Comparison of ENCODE assay signal across 8 cellular contexts in the genomic region with DNA sequence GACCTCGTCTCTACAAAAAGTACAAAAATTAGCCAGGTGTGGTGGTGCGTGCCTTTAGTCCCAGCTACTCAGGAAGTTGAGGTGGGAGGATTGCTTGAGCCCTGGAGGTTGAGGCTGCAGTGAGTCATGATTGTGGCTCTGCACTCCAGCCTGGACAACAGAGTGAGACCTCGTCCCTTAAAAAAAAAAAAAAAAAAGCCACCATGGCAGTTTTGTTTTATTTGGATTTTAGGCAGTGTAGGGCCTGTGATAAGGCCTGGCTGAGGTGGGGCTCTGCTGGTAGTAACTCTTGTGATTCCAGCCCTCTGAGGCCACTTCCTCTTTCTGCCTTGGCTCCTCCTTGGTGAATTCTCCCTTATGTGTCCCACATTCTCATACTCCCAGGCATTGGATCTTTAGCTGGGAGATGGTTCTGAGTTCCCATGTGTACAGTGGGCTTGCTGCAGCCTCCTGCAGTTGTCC. TPM values are rescaled to one million over a fixed set of nuclear protein-coding genes. Genes with fewer than 3 reads are reported as not detected.
DNase-seq lines count a peak whose midpoint lies in the region; ATAC-seq and TF ChIP-seq lines count a peak whose summit lies in the region.

No MANE protein-coding gene starts in this region.

- peaks cover 56% of the 10 kb centered on the region for H3K4me1 Mint-ChIP-seq in activated CD4-positive, alpha-beta T cell treated with anti-CD3 and anti-CD28 coated beads, Interleukin-2, amount 10 ng/mL, durations not matched to agents 24 days and 14 days
- peaks cover 78% of the 10 kb centered on the region for H3K4me1 Mint-ChIP-seq in stimulated activated naive CD8-positive, alpha-beta T cell treated with anti-CD3 and anti-CD28 coated beads, Interleukin-15, Interleukin-2, amounts not matched to agents 100 ng/mL and 50 ng/mL, for 24 hours (ENCODE audit: low read depth)

- H3K4me3 Mint-ChIP-seq in activated CD4-positive, alpha-beta T cell treated with anti-CD3 and anti-CD28 coated beads, Interleukin-2, amount 10 ng/mL, durations not matched to agents 24 days and 14 days, result peak overlapping the region; percentile 59
- H3K4me3 Mint-ChIP-seq in stimulated activated naive CD8-positive, alpha-beta T cell treated with anti-CD3 and anti-CD28 coated beads, Interleukin-15, Interleukin-2, amounts not matched to agents 100 ng/mL and 50 ng/mL, for 24 hours, result peak overlapping the region; percentile 23

- H3K4me3 ChIP-seq in fibroblast of pulmonary artery (replicated peaks; ENCODE audit: low read depth, low read length) (no peak overlapping the region), dorsolateral prefrontal cortex (no peak overlapping the region), BE2C (ENCODE audit: low read depth, low read length) (no peak overlapping the region)

- H3K27me3 ChIP-seq in dorsolateral prefrontal cortex, result no peaks in the 10 kb centered on the region
- H3K27me3 ChIP-seq in BE2C, result no peaks in the 10 kb centered on the region

- no peaks in the 10 kb centered on the region for H3K9me3 Mint-ChIP-seq in activated CD4-positive, alpha-beta T cell treated with anti-CD3 and anti-CD28 coated beads, Interleukin-2, amount 10 ng/mL, durations not matched to agents 24 days and 14 days
- peaks cover 5% of the 10 kb centered on the region for H3K9me3 Mint-ChIP-seq in stimulated activated naive CD8-positive, alpha-beta T cell treated with anti-CD3 and anti-CD28 coated beads, Interleukin-15, Interleukin-2, amounts not matched to agents 100 ng/mL and 50 ng/mL, for 24 hours

- DNase-seq in activated CD4-positive, alpha-beta T cell treated with anti-CD3 and anti-CD28 coated beads, Interleukin-2, amount 10 ng/mL, durations not matched to agents 24 days and 14 days, result peak; percentile 68
- DNase-seq in activated CD4-positive, alpha-beta T cell treated with anti-CD3 and anti-CD28 coated beads for 1 hour, result no peak
- DNase-seq in fibroblast of pulmonary artery (ENCODE audit: low read depth) (peak; percentile 54), dorsolateral prefrontal cortex (no peak), BE2C (no peak)

- peaks cover 25% of the 10 kb centered on the region for H3K36me3 Mint-ChIP-seq in activated CD4-positive, alpha-beta T cell treated with anti-CD3 and anti-CD28 coated beads, Interleukin-2, amount 10 ng/mL, durations not matched to agents 24 days and 14 days (ENCODE audit: low read depth)
- peaks cover 29% of the 10 kb centered on the region for H3K36me3 Mint-ChIP-seq in stimulated activated naive CD8-positive, alpha-beta T cell treated with anti-CD3 and anti-CD28 coated beads, Interleukin-15, Interleukin-2, amounts not matched to agents 100 ng/mL and 50 ng/mL, for 24 hours (ENCODE audit: low read depth)

- ATAC-seq in SK-N-SH treated with all-trans-retinoic acid at 6 μM for 48 hours (peak; percentile 55), HG03196 (IDR thresholded peaks at IDR 0.05; ENCODE audit: unreplicated experiment) (no peak)

- TF ChIP-seq CTCF in fibroblast of pulmonary artery (IDR thresholded peaks at IDR 0.05; ENCODE audit: low read length, missing control alignments) (no peak), dorsolateral prefrontal cortex (IDR thresholded peaks at IDR 0.05 in 54 of 56, conservative IDR thresholded peaks at IDR 0.05 in 2 of 56; ENCODE audit: low read depth in 1 of 56, partially characterized antibody in 56 of 56) (no peak), BE2C (IDR thresholded peaks at IDR 0.05; ENCODE audit: low read depth, low read length) (no peak)

- no peaks in the 10 kb centered on the region for H3K9me3 ChIP-seq in BE2C

- no peak overlapping the region for H3K27ac ChIP-seq in dorsolateral prefrontal cortex

- no peaks in the 10 kb centered on the region; the same call in 1 of the 2 replicates for H3K36me3 ChIP-seq in BE2C

- no peaks in the 10 kb centered on the region for H3K4me1 ChIP-seq in BE2C

- peak overlapping the region; percentile 80 for H3K27ac Mint-ChIP-seq in activated CD4-positive, alpha-beta T cell treated with anti-CD3 and anti-CD28 coated beads, Interleukin-2, amount 10 ng/mL, durations not matched to agents 24 days and 14 days
- H3K27ac Mint-ChIP-seq in stimulated activated naive CD8-positive, alpha-beta T cell treated with anti-CD3 and anti-CD28 coated beads, Interleukin-15, Interleukin-2, amounts not matched to agents 100 ng/mL and 50 ng/mL, for 24 hours, result peak overlapping the region; percentile 75

- no peaks in the 10 kb centered on the region for H3K27me3 Mint-ChIP-seq in activated CD4-positive, alpha-beta T cell treated with anti-CD3 and anti-CD28 coated beads, Interleukin-2, amount 10 ng/mL, durations not matched to agents 24 days and 14 days
- no peaks in the 10 kb centered on the region for H3K27me3 Mint-ChIP-seq in stimulated activated naive CD8-positive, alpha-beta T cell treated with anti-CD3 and anti-CD28 coated beads, Interleukin-15, Interleukin-2, amounts not matched to agents 100 ng/mL and 50 ng/mL, for 24 hours

- intact Hi-C loops in activated CD4-positive, alpha-beta T cell treated with anti-CD3 and anti-CD28 coated beads, Interleukin-2, amount 10 ng/mL, durations not matched to agents 24 days and 14 days (cut with micrococcal nuclease), result no loop called here
- intact Hi-C loops in dorsolateral prefrontal cortex (cut with DNase I), result no loop called here

TF ChIP-seq in SK-N-SH treated with all-trans-retinoic acid at 6 μM for 48 hours, 23 proteins besides CTCF, POLR2A, EP300 and RAD21 (continues in another document):
- TF ChIP-seq PPARA (CRISPR knock-in tag; IDR thresholded peaks at IDR 0.05; ENCODE audit: borderline replicate concordance), result no peak
- no peak for TF ChIP-seq ZNF565 (CRISPR knock-in tag; conservative IDR thresholded peaks at IDR 0.05; ENCODE audit: low read depth)
- no peak for TF ChIP-seq CSDC2 (CRISPR knock-in tag; IDR thresholded peaks at IDR 0.05)
- no peak for TF ChIP-seq ISL1 (CRISPR knock-in tag; IDR thresholded peaks at IDR 0.05)
- no peak for TF ChIP-seq ESRRG (CRISPR knock-in tag; IDR thresholded peaks at IDR 0.05)
- TF ChIP-seq ZC3H10 (CRISPR knock-in tag; IDR thresholded peaks at IDR 0.05), result no peak
- TF ChIP-seq PATZ1 (CRISPR knock-in tag; IDR thresholded peaks at IDR 0.05; ENCODE audit: borderline replicate concordance), result no peak
- TF ChIP-seq TCF4 (CRISPR knock-in tag; IDR thresholded peaks at IDR 0.05; ENCODE audit: borderline replicate concordance), result no peak
- TF ChIP-seq GLIS3 (CRISPR knock-in tag; IDR thresholded peaks at IDR 0.05), result no peak
- TF ChIP-seq CREB5 (CRISPR knock-in tag; IDR thresholded peaks at IDR 0.05; ENCODE audit: low read depth), result no peak
- TF ChIP-seq CSRNP3 (CRISPR knock-in tag; IDR thresholded peaks at IDR 0.05), result no peak

RNA-seq across cellular contexts. Expression of gene GATAD2A, which starts 39.2 kb away (rescaled TPM):
- total RNA-seq in activated CD4-positive, alpha-beta T cell treated with anti-CD3 and anti-CD28 coated beads, Interleukin-2, amount 10 ng/mL, durations not matched to agents 24 days and 14 days, result 134 and 135 TPM in 2 replicates
- total RNA-seq in dorsolateral prefrontal cortex, result 10 to 100 TPM; 27.7 to 72.8 (median 40.1) TPM
- 76.3 TPM for polyA plus RNA-seq in BE2C (2012; ENCODE audit: insufficient read depth, insufficient read length, low read depth)

Comparison
In these comparisons a context has a peak if more than half of its experiments do, and no peak if none do; other contexts are left out.
1. DNase-seq: peak in activated CD4-positive, alpha-beta T cell treated with anti-CD3 and anti-CD28 coated beads, Interleukin-2, amount 10 ng/mL, durations not matched to agents 24 days and 14 days (single experiment) and fibroblast of pulmonary artery (single experiment); none in activated CD4-positive, alpha-beta T cell treated with anti-CD3 and anti-CD28 coated beads for 1 hour (single experiment), dorsolateral prefrontal cortex (0 of 10) and BE2C (single experiment).